ENCODE assay signal across 35 cellular contexts in the genomic region with DNA sequence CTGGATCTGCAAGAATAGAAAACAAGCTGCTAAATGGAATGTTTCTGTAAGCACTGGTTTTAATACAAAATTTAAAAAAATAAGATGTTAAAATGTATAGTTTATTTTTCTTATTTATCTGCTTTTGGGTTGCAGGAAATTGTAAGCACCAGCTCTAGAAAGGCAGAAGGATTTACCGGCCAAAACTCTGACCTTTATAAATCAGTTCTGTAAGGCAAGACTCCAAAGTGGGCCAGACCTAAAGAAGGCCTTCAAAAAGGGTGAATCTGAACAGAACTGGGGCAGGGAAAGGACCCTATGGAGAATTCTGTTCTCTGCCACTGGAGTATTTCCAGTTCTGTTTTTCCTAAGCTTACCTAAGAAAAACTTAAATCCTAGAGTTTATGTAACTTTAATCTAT.
"Had no signal": no experiment of that assay in that cellular context is flagged by ENCODE, and none has a peak within 500 bp of the region (broad histone marks: within the 10 kb centered on the region; RNA-seq: fewer than 3 reads in every experiment).

No MANE protein-coding gene starts in this region.

- H3K27ac ChIP-seq: KMS-11 had no signal

- H3K4me3 ChIP-seq: MG63 had no signal

- H3K9me3 ChIP-seq: MG63 had no signal

- DNase-seq: Karpas-422, Kasumi-1, KBM-7, KG1, MG63, MM.1S, MV-4-11, NCI-H1048, NCI-H1092, NCI-H1092 treated with DMSO at 0.1 percent for 48 hours, NCI-H1105, NCI-H1105 treated with DMSO at 0.1 percent for 48 hours, NCI-H1417, NCI-H1417 treated with DMSO at 0.1 percent for 48 hours, NCI-H1436, NCI-H1436 treated with DMSO at 0.1 percent for 48 hours, NCI-H146, NCI-H1694, NCI-H1694 treated with DMSO at 0.1 percent for 48 hours, NCI-H187, NCI-H187 treated with DMSO at 0.1 percent for 48 hours, NCI-H1930, NCI-H2029, NCI-H2029 treated with DMSO at 0.1 percent for 48 hours, NCI-H2081, NCI-H2081 treated with DMSO at 0.1 percent for 48 hours, NCI-H2107, NCI-H2171, NCI-H2171 treated with DMSO at 0.1 percent for 48 hours, NCI-H2227 treated with DMSO at 0.1 percent for 48 hours, NCI-H226, NCI-H345, NCI-H446, NCI-H446 treated with DMSO at 0.1 percent for 48 hours had no signal

- H3K27me3 ChIP-seq: MG63 had no signal
